ENCODE assay signal across 1 cellular context in the genomic region with DNA sequence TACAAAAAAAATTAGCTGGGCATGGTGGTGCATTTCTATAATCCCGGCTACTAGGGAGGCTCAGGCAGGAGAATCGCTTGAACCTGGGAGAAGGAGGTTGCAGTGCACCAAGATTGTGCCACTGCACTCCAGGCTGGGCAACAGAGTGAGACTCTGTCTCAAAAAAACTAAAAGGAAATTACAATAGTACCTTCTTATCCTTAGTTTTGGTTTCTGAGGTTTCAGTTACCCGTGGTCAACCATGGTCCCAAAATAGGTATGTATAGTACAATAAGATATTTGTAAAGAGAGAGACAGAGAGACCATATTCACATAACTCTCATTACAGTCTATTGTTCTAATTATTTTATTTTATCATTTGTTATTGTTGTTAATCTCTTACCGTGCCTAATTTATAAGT.
A peak's percentile ranks its signal among the peaks of the same experiment; 100 is the strongest.
TF ChIP-seq lines count a peak whose summit lies in the region.

No MANE protein-coding gene starts in this region.

TF ChIP-seq in GM12878, 131 proteins besides CTCF, POLR2A, EP300 and RAD21:
- TF ChIP-seq, protein P1, sequence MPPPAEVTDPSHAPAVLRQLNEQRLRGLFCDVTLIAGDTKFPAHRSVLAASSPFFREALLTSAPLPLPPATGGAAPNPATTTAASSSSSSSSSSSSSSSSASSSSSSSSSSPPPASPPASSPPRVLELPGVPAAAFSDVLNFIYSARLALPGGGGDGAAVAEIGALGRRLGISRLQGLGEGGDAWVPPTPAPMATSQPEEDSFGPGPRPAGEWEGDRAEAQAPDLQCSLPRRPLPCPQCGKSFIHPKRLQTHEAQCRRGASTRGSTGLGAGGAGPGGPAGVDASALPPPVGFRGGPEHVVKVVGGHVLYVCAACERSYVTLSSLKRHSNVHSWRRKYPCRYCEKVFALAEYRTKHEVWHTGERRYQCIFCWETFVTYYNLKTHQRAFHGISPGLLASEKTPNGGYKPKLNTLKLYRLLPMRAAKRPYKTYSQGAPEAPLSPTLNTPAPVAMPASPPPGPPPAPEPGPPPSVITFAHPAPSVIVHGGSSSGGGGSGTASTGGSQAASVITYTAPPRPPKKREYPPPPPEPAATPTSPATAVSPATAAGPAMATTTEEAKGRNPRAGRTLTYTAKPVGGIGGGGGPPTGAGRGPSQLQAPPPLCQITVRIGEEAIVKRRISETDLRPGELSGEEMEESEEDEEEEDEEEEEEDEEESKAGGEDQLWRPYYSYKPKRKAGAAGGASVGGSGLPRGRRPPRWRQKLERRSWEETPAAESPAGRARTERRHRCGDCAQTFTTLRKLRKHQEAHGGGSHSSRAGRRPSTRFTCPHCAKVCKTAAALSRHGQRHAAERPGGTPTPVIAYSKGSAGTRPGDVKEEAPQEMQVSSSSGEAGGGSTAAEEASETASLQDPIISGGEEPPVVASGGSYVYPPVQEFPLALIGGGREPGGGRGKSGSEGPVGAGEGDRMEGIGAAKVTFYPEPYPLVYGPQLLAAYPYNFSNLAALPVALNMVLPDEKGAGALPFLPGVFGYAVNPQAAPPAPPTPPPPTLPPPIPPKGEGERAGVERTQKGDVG (CRISPR knock-in tag; IDR thresholded peaks at IDR 0.05): no peak
- TF ChIP-seq RUNX3 (IDR thresholded peaks at IDR 0.05; ENCODE audit: low read length): peak; percentile 20; the same call in 1 of the 2 replicates
- TF ChIP-seq MEF2B (IDR thresholded peaks at IDR 0.05; ENCODE audit: partially characterized antibody, poor library complexity, severe bottlenecking): peak; percentile 30
